In the genomic region with DNA sequence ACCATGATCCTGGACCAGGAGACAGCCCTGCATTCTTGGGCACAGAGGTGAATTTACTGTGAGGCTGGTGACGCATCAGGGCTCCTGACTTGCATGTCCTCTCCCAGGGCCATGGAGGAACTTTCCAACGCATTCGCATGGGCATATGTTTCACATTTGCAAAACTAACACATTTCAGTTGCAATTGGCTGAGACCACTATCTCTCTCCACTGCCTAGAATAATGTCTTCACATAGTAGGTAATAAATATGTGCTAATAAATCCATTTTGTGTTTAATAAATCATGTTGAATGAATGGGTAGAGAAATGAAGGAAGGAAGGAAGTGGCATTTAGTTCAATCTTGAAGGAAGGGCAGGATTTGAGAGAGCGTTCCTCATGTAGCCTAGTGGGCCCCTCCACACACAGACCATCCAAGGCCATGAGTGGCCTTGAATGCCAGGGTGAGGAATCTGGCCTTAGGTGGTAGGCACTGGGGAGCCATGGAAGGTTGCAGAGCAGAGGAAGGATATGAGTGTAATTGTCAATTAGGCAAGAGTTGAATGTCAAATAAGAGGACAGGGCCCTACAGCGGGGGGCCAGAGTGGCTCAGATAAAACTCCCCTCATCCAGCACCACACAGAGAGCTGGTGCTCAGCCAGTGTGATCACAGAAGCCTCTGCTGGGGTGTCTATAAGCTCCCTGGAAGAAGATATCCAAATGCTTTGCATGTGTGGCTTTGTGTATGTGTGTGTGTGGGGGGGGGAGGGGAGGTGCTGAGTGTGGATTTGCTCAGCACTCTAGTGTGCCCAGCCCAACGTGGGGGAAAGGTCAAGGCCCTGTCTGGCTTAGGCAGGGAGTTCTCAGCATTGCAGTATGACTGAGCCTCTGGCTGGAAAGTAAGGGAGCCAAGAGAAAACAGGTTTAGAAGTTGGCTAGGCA, we compare ENCODE assay signal across 1 cellular context.
TF ChIP-seq lines count a peak whose summit lies in the region.

No MANE protein-coding gene starts in this region.

TF ChIP-seq in GM12878, 131 proteins besides CTCF, POLR2A, EP300 and RAD21:
- TF ChIP-seq, protein P1, sequence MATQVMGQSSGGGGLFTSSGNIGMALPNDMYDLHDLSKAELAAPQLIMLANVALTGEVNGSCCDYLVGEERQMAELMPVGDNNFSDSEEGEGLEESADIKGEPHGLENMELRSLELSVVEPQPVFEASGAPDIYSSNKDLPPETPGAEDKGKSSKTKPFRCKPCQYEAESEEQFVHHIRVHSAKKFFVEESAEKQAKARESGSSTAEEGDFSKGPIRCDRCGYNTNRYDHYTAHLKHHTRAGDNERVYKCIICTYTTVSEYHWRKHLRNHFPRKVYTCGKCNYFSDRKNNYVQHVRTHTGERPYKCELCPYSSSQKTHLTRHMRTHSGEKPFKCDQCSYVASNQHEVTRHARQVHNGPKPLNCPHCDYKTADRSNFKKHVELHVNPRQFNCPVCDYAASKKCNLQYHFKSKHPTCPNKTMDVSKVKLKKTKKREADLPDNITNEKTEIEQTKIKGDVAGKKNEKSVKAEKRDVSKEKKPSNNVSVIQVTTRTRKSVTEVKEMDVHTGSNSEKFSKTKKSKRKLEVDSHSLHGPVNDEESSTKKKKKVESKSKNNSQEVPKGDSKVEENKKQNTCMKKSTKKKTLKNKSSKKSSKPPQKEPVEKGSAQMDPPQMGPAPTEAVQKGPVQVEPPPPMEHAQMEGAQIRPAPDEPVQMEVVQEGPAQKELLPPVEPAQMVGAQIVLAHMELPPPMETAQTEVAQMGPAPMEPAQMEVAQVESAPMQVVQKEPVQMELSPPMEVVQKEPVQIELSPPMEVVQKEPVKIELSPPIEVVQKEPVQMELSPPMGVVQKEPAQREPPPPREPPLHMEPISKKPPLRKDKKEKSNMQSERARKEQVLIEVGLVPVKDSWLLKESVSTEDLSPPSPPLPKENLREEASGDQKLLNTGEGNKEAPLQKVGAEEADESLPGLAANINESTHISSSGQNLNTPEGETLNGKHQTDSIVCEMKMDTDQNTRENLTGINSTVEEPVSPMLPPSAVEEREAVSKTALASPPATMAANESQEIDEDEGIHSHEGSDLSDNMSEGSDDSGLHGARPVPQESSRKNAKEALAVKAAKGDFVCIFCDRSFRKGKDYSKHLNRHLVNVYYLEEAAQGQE (IDR thresholded peaks at IDR 0.05; ENCODE audit: low read depth, low read length): no peak
- TF ChIP-seq PRDM15 (CRISPR knock-in tag; IDR thresholded peaks at IDR 0.05) (no peak), SUZ12 (IDR thresholded peaks at IDR 0.05; ENCODE audit: unreplicated experiment) (no peak), ATF2 (IDR thresholded peaks at IDR 0.05; ENCODE audit: low read length) (no peak), SREBF2 (IDR thresholded peaks at IDR 0.05; ENCODE audit: low read length) (no peak), LARP7 (IDR thresholded peaks at IDR 0.05) (no peak), CBX5 (IDR thresholded peaks at IDR 0.05; ENCODE audit: low read depth) (no peak), TAF1 (IDR thresholded peaks at IDR 0.05; ENCODE audit: borderline replicate concordance, low read depth, low read length) (no peak), MEF2A (IDR thresholded peaks at IDR 0.05; ENCODE audit: insufficient read depth, low read depth, low read length) (no peak), FOXK2 (IDR thresholded peaks at IDR 0.05) (no peak), ZBTB4 (CRISPR knock-in tag; IDR thresholded peaks at IDR 0.05) (no peak)
- TF ChIP-seq, protein P2, sequence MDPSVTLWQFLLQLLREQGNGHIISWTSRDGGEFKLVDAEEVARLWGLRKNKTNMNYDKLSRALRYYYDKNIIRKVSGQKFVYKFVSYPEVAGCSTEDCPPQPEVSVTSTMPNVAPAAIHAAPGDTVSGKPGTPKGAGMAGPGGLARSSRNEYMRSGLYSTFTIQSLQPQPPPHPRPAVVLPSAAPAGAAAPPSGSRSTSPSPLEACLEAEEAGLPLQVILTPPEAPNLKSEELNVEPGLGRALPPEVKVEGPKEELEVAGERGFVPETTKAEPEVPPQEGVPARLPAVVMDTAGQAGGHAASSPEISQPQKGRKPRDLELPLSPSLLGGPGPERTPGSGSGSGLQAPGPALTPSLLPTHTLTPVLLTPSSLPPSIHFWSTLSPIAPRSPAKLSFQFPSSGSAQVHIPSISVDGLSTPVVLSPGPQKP (IDR thresholded peaks at IDR 0.05; ENCODE audit: low read depth, low read length): no peak
- TF ChIP-seq, protein P3, sequence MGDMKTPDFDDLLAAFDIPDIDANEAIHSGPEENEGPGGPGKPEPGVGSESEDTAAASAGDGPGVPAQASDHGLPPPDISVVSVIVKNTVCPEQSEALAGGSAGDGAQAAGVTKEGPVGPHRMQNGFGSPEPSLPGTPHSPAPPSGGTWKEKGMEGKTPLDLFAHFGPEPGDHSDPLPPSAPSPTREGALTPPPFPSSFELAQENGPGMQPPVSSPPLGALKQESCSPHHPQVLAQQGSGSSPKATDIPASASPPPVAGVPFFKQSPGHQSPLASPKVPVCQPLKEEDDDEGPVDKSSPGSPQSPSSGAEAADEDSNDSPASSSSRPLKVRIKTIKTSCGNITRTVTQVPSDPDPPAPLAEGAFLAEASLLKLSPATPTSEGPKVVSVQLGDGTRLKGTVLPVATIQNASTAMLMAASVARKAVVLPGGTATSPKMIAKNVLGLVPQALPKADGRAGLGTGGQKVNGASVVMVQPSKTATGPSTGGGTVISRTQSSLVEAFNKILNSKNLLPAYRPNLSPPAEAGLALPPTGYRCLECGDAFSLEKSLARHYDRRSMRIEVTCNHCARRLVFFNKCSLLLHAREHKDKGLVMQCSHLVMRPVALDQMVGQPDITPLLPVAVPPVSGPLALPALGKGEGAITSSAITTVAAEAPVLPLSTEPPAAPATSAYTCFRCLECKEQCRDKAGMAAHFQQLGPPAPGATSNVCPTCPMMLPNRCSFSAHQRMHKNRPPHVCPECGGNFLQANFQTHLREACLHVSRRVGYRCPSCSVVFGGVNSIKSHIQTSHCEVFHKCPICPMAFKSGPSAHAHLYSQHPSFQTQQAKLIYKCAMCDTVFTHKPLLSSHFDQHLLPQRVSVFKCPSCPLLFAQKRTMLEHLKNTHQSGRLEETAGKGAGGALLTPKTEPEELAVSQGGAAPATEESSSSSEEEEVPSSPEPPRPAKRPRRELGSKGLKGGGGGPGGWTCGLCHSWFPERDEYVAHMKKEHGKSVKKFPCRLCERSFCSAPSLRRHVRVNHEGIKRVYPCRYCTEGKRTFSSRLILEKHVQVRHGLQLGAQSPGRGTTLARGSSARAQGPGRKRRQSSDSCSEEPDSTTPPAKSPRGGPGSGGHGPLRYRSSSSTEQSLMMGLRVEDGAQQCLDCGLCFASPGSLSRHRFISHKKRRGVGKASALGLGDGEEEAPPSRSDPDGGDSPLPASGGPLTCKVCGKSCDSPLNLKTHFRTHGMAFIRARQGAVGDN (IDR thresholded peaks at IDR 0.05): no peak
- TF ChIP-seq, protein P4, sequence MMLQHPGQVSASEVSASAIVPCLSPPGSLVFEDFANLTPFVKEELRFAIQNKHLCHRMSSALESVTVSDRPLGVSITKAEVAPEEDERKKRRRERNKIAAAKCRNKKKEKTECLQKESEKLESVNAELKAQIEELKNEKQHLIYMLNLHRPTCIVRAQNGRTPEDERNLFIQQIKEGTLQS (IDR thresholded peaks at IDR 0.05; ENCODE audit: borderline replicate concordance, extremely low read depth, low read depth, low read length): no peak
